Comparison of ENCODE assay signal across 33 cellular contexts in genomic region chr6:31172973-31173384, GRCh38. TPM values are rescaled to one million over a fixed set of nuclear protein-coding genes. Genes with fewer than 3 reads are reported as not detected.
DNase-seq lines count a peak whose midpoint lies in the region; ATAC-seq and TF ChIP-seq lines count a peak whose summit lies in the region.
"Had no signal": no experiment of that assay in that cellular context is flagged by ENCODE, and none has a peak within 500 bp of the region (broad histone marks: within the 10 kb centered on the region; RNA-seq: fewer than 3 reads in every experiment).

No MANE protein-coding gene starts in this region.

- H3K9ac ChIP-seq in NT2/D1 (ENCODE audit: insufficient read length, low read depth): peak overlapping the region; percentile 80

- H3K4me2 ChIP-seq in GM23338: peak overlapping the region; percentile 88

- no CpG with 5 or more reads among the region's 5 CpGs for WGBS in iPS DF 6.9 (ENCODE audit: insufficient coverage, insufficient read length)

- H3K9me2 ChIP-seq in GM23338 (ENCODE audit: insufficient read depth): no peaks in the 10 kb centered on the region

- H3K27ac Mint-ChIP-seq in GM23338 (peak overlapping the region; percentile 97), nephron progenitor cell (no peak overlapping the region)
- H3K27ac Mint-ChIP-seq: activated CD8-positive, alpha-beta T cell treated with anti-CD3 and anti-CD28 coated beads for 36 hours; activated naive CD4-positive, alpha-beta T cell treated with anti-CD3 and anti-CD28 coated beads, Interleukin-2, amount 50 U/mL, for 24 hours; CD4-positive, alpha-beta T cell; mesothelial cell of epicardium; progenitor cell of endocrine pancreas; stimulated activated naive CD8-positive, alpha-beta T cell treated with anti-CD3 and anti-CD28 coated beads, Interleukin-15, amount 100 ng/mL, for 72 hours; T-helper 2 cell treated with Interferon-gamma antibody and Interleukin-4, amounts not matched to agents 5 μg/mL and 100 μg/mL, for 36 hours had no signal

- H3K27ac ChIP-seq in GM23338 (ENCODE audit: low read depth) (peak overlapping the region; percentile 100), iPS DF 6.9 (ENCODE audit: low read length) (peak overlapping the region; percentile 53)
- H3K27ac ChIP-seq: left lung, right lobe of liver, spleen, thoracic aorta had no signal

- peaks cover 26% of the 10 kb centered on the region for H3K36me3 Mint-ChIP-seq in GM23338 (ENCODE audit: low read depth)
- H3K36me3 Mint-ChIP-seq in nephron progenitor cell (ENCODE audit: low read depth): no peaks in the 10 kb centered on the region
- H3K36me3 Mint-ChIP-seq: activated naive CD4-positive, alpha-beta T cell treated with anti-CD3 and anti-CD28 coated beads, Interleukin-2, amount 50 U/mL, for 24 hours; brain; mesothelial cell of epicardium had no signal

- H3K79me2 ChIP-seq in GM23338 (replicated peaks; ENCODE audit: insufficient read depth): peaks cover 51% of the 10 kb centered on the region

- peaks cover 23% of the 10 kb centered on the region for H4K20me1 ChIP-seq in GM23338 (replicated peaks; ENCODE audit: insufficient read depth)

- no peaks in the 10 kb centered on the region for H3K27me3 ChIP-seq in GM23338 (ENCODE audit: insufficient read depth)
- no peaks in the 10 kb centered on the region for H3K27me3 ChIP-seq in NT2/D1 (ENCODE audit: insufficient read depth, insufficient read length)
- no peaks in the 10 kb centered on the region for H3K27me3 ChIP-seq in iPS DF 6.9 (ENCODE audit: control insufficient read depth, insufficient read depth, low read length)
- H3K27me3 ChIP-seq: left lung, right lobe of liver, spleen had no signal

- H3K4me3 ChIP-seq in GM23338 (peak overlapping the region; percentile 100), NT2/D1 (ENCODE audit: insufficient read length, low read depth) (peak overlapping the region; percentile 33), iPS DF 6.9 (ENCODE audit: low read length) (peak overlapping the region; percentile 17; the same call in 1 of the 2 replicates)
- H3K4me3 ChIP-seq: left lung, right lobe of liver, spleen, thoracic aorta had no signal

- H3K4me1 Mint-ChIP-seq in GM23338: peaks cover 47% of the 10 kb centered on the region
- peaks cover 28% of the 10 kb centered on the region for H3K4me1 Mint-ChIP-seq in nephron progenitor cell
- H3K4me1 Mint-ChIP-seq: mesothelial cell of epicardium had no signal

- H3K9me3 ChIP-seq in NT2/D1 (ENCODE audit: insufficient read depth, low read length) (no peaks in the 10 kb centered on the region), iPS DF 6.9 (ENCODE audit: control insufficient read depth, insufficient read depth, low read length) (no peaks in the 10 kb centered on the region)
- H3K9me3 ChIP-seq: left lung, right lobe of liver, spleen, thoracic aorta had no signal

- ATAC-seq in GM23338 (peak; percentile 49), HG02973 (IDR thresholded peaks at IDR 0.05; ENCODE audit: unreplicated experiment) (no peak)
- ATAC-seq: activated CD8-positive, alpha-beta T cell treated with anti-CD3 and anti-CD28 coated beads for 36 hours; esophagus mucosa; left lung; Panc1; right lobe of liver; stimulated activated naive CD8-positive, alpha-beta T cell treated with anti-CD3 and anti-CD28 coated beads, Interleukin-15, amount 100 ng/mL, for 72 hours had no signal

- peaks cover 42% of the 10 kb centered on the region for H3K4me1 ChIP-seq in GM23338 (ENCODE audit: insufficient read depth)
- peaks cover 12% of the 10 kb centered on the region for H3K4me1 ChIP-seq in NT2/D1 (ENCODE audit: insufficient read depth, insufficient read length)
- H3K4me1 ChIP-seq in iPS DF 6.9 (ENCODE audit: control insufficient read depth, insufficient read depth, low read length): peaks cover 8% of the 10 kb centered on the region
- H3K4me1 ChIP-seq: left lung, right lobe of liver had no signal

- H3K36me3 ChIP-seq in GM23338 (ENCODE audit: insufficient read depth) (0 out of 2 replicates have a peak, but pooled peaks cover 5% of the 10 kb centered on the region), NT2/D1 (ENCODE audit: insufficient read depth, insufficient read length, low read length) (peaks cover 17% of the 10 kb centered on the region), iPS DF 6.9 (ENCODE audit: control insufficient read depth, insufficient read depth, low read length) (no peaks in the 10 kb centered on the region)
- H3K36me3 ChIP-seq: right lobe of liver, thoracic aorta had no signal

- TF ChIP-seq CTCF in GM23338 (conservative IDR thresholded peaks at IDR 0.05; ENCODE audit: low read depth in 2 of 2) (no peak), nephron progenitor cell (IDR thresholded peaks at IDR 0.05) (no peak)

- H3K27me3 Mint-ChIP-seq in GM23338 (ENCODE audit: insufficient read depth, low read depth, poor library complexity): peaks cover 36% of the 10 kb centered on the region
- peaks cover 65% of the 10 kb centered on the region for H3K27me3 Mint-ChIP-seq in nephron progenitor cell (ENCODE audit: low read depth, poor library complexity)
- H3K27me3 Mint-ChIP-seq: activated CD8-positive, alpha-beta T cell treated with anti-CD3 and anti-CD28 coated beads for 36 hours; activated naive CD4-positive, alpha-beta T cell treated with anti-CD3 and anti-CD28 coated beads, Interleukin-2, amount 50 U/mL, for 24 hours; CD4-positive, alpha-beta T cell; stimulated activated naive CD8-positive, alpha-beta T cell treated with anti-CD3 and anti-CD28 coated beads, Interleukin-15, amount 100 ng/mL, for 72 hours had no signal

- DNase-seq in GM23338 (ENCODE audit: low spot score) (peak; percentile 94), NT2/D1 (ENCODE audit: low read depth, low spot score) (peak; percentile 94), iPS DF 6.9 (ENCODE audit: low read depth, low spot score) (peak; percentile 96), nephron progenitor cell (peak; percentile 23), GOT3 (lab: John Stamatoyannopoulos, UW) (no peak)
- DNase-seq in stimulated activated CD4-positive, alpha-beta T cell treated with anti-CD3 and anti-CD28 coated beads, Interleukin-4, amount 100 ng/mL, for 24 hours: no peak
- DNase-seq: activated CD8-positive, alpha-beta T cell treated with anti-CD3 and anti-CD28 coated beads for 36 hours; amniotic stem cell; CD4-positive, alpha-beta T cell; cerebellar nuclear complex; dermis blood vessel endothelial cell; Karpas-422; left lung; NCI-H1417 treated with DMSO at 0.1 percent for 48 hours; NCI-H2081 treated with DMSO at 0.1 percent for 48 hours; NCI-H226; NCI-H69; right lobe of liver; SHP77; spleen; stimulated activated CD4-positive, alpha-beta T cell treated with anti-CD3 and anti-CD28 coated beads, Interleukin-2, amount 100 ng/mL, for 24 hours; stimulated activated naive CD8-positive, alpha-beta T cell treated with anti-CD3 and anti-CD28 coated beads, Interleukin-15, amount 100 ng/mL, for 72 hours had no signal

- H3K4me3 Mint-ChIP-seq in GM23338: peak overlapping the region; percentile 86
- no peak overlapping the region for H3K4me3 Mint-ChIP-seq in nephron progenitor cell
- H3K4me3 Mint-ChIP-seq: activated CD8-positive, alpha-beta T cell treated with anti-CD3 and anti-CD28 coated beads for 36 hours; activated naive CD4-positive, alpha-beta T cell treated with anti-CD3 and anti-CD28 coated beads, Interleukin-2, amount 50 U/mL, for 24 hours; brain; CD4-positive, alpha-beta T cell; mesothelial cell of epicardium; stimulated activated naive CD8-positive, alpha-beta T cell treated with anti-CD3 and anti-CD28 coated beads, Interleukin-15, amount 100 ng/mL, for 72 hours; T-helper 2 cell treated with Interferon-gamma antibody and Interleukin-4, amounts not matched to agents 5 μg/mL and 100 μg/mL, for 36 hours had no signal

- no peaks in the 10 kb centered on the region; the same call in 2 of the 3 replicates for H3K9me3 Mint-ChIP-seq in GM23338
- peaks cover 3% of the 10 kb centered on the region for H3K9me3 Mint-ChIP-seq in nephron progenitor cell
- H3K9me3 Mint-ChIP-seq: activated CD8-positive, alpha-beta T cell treated with anti-CD3 and anti-CD28 coated beads for 36 hours; activated naive CD4-positive, alpha-beta T cell treated with anti-CD3 and anti-CD28 coated beads, Interleukin-2, amount 50 U/mL, for 24 hours; brain; CD4-positive, alpha-beta T cell; mesothelial cell of epicardium; stimulated activated naive CD8-positive, alpha-beta T cell treated with anti-CD3 and anti-CD28 coated beads, Interleukin-15, amount 100 ng/mL, for 72 hours; T-helper 2 cell treated with Interferon-gamma antibody and Interleukin-4, amounts not matched to agents 5 μg/mL and 100 μg/mL, for 36 hours had no signal

- H2AFZ ChIP-seq in GM23338: no peak overlapping the region

- H3F3A ChIP-seq in GM23338 (replicated peaks; ENCODE audit: low read depth): peaks cover 20% of the 10 kb centered on the region

TF ChIP-seq in GM23338, 12 proteins besides CTCF, POLR2A, EP300 and RAD21 (continues in another document):
- no peak for TF ChIP-seq EZH2phosphoT487 (IDR thresholded peaks at IDR 0.05; ENCODE audit: unreplicated experiment)
- TF ChIP-seq ZNF114 (CRISPR knock-in tag; IDR thresholded peaks at IDR 0.05): no peak
- TF ChIP-seq EZH2 (IDR thresholded peaks at IDR 0.05; ENCODE audit: low read depth, unreplicated experiment): no peak

RNA-seq across cellular contexts. Expression of gene POU5F1, which starts 2.5 kb away (rescaled TPM):
- 3,419 and 3,629 TPM in 2 replicates for total RNA-seq in GM23338 (2014; rRNA removed; shearing (Covaris generic))
- 1,839 and 1,914 TPM in 2 replicates for polyA plus RNA-seq in GM23338 (2016; fragmentation: Nextera tagmentation; extraction: Ambion mirVana)
- total RNA-seq: activated CD8-positive, alpha-beta T cell treated with anti-CD3 and anti-CD28 coated beads for 36 hours; CD4-positive, alpha-beta T cell; fibroblast of villous mesenchyme; mesothelial cell of epicardium had no signal

RNA-seq across cellular contexts. Expression of gene TCF19, which starts 14.6 kb away (rescaled TPM):
- 11.1 and 11.2 TPM in 2 replicates for total RNA-seq in GM23338 (2014; rRNA removed; shearing (Covaris generic))
- 7.1 and 8.3 TPM in 2 replicates for polyA plus RNA-seq in GM23338 (2016; fragmentation: Nextera tagmentation; extraction: Ambion mirVana)

RNA-seq across cellular contexts. Expression of gene CCHCR1, which starts 15.4 kb away (rescaled TPM):
- 37.0 and 46.7 TPM in 2 replicates for total RNA-seq in GM23338 (2014; rRNA removed; shearing (Covaris generic))
- 19.8 and 21.3 TPM in 2 replicates for polyA plus RNA-seq in GM23338 (2016; fragmentation: Nextera tagmentation; extraction: Ambion mirVana)

RNA-seq across cellular contexts. Expression of gene PSORS1C2, which starts 34.1 kb away (rescaled TPM):
- not detected in 2 replicates for total RNA-seq in GM23338 (2014; rRNA removed; shearing (Covaris generic))
- polyA plus RNA-seq in GM23338 (2016; fragmentation: Nextera tagmentation; extraction: Ambion mirVana): 0.47 and 1.3 TPM in 2 replicates
- total RNA-seq: activated CD8-positive, alpha-beta T cell treated with anti-CD3 and anti-CD28 coated beads for 36 hours; CD4-positive, alpha-beta T cell; Daoy; dermis blood vessel endothelial cell; fibroblast of villous mesenchyme; left lung; mesothelial cell of epicardium; progenitor cell of endocrine pancreas; right lobe of liver; spleen; thoracic aorta had no signal
- polyA plus RNA-seq: spleen had no signal

RNA-seq across cellular contexts. Expression of gene CDSN, which starts 52.7 kb away (rescaled TPM):
- total RNA-seq in GM23338 (2014; rRNA removed; shearing (Covaris generic)): 0.07 TPM in 1 of 2 replicates, not detected in the other
- polyA plus RNA-seq in GM23338 (2016; fragmentation: Nextera tagmentation; extraction: Ambion mirVana): not detected in 2 replicates
- total RNA-seq: activated CD8-positive, alpha-beta T cell treated with anti-CD3 and anti-CD28 coated beads for 36 hours; CD4-positive, alpha-beta T cell; Daoy; dermis blood vessel endothelial cell; fibroblast of villous mesenchyme; mesothelial cell of epicardium; progenitor cell of endocrine pancreas; right lobe of liver; spleen had no signal
- polyA plus RNA-seq: spleen had no signal

Comparison
In these comparisons a context has a peak if more than half of its experiments do, and no peak if none do; other contexts are left out.
1. DNase-seq: peak in GM23338 (single experiment), NT2/D1 (single experiment), iPS DF 6.9 (single experiment) and nephron progenitor cell (single experiment); none in stimulated activated CD4-positive, alpha-beta T cell treated with anti-CD3 and anti-CD28 coated beads, Interleukin-4, amount 100 ng/mL, for 24 hours (single experiment) and GOT3 (single experiment).
2. H3K4me3 ChIP-seq: peak in every context shown above with its lines; median percentile 100 in GM23338; 33 in NT2/D1; 17 in iPS DF 6.9.